In the genomic region with DNA sequence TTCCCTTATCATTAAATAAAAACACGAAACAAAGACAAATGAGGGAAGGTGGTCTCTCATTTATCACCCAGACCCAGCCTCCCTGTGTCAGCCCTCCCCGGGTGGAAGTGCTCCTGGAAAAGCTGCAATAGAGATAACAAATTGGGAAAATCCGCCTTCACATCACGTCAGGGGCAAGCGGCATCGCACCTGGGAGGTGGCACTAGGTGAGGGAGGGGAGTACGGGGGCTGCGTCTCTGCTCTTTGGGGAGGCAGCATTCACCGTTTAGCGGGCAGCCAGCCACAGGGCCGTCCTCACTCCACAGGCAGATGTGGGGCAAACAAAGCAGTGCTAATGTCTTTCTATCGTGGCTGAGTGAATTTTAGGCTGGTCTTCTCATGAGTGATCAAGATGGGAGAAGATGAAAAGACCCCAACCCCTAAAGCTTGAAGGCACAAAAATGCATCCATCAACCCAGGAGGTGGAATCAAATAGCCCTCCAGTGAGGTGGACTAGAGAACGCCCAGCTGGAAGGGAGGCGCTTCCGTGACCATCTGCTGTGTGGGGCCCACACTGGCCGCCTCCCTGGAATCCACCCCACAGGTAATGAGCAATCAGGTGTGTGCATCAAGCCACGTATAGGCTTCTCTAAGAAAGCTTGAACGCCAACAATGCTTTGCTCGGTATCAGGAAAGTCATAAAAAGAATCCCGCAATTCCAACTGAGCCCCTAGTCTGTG, we compare ENCODE assay signal across 19 cellular contexts.
DNase-seq lines count a peak whose midpoint lies in the region; ATAC-seq and TF ChIP-seq lines count a peak whose summit lies in the region.
"Had no signal": no experiment of that assay in that cellular context is flagged by ENCODE, and none has a peak within 500 bp of the region (broad histone marks: within the 10 kb centered on the region; RNA-seq: fewer than 3 reads in every experiment).

No MANE protein-coding gene starts in this region.

- H3K4me1 ChIP-seq in GM23338 (ENCODE audit: insufficient read depth) (no peaks in the 10 kb centered on the region), HEK293 (ENCODE audit: control insufficient read depth, insufficient read depth, low read length) (no peaks in the 10 kb centered on the region)
- H3K4me1 ChIP-seq: SJSA1 had no signal

- H3K36me3 ChIP-seq in GM23338 (ENCODE audit: insufficient read depth) = no peaks in the 10 kb centered on the region
- H3K36me3 ChIP-seq in HEK293 (ENCODE audit: control insufficient read depth in 2 of 2, insufficient read depth in 1 of 2, low read length in 2 of 2) = no peaks in the 10 kb centered on the region
- H3K36me3 ChIP-seq: SJSA1 had no signal

- H3K9me3 ChIP-seq in HEK293 (ENCODE audit: control insufficient read depth, insufficient read depth, low read depth, low read length) = no peaks in the 10 kb centered on the region

- H3K79me2 ChIP-seq in GM23338 (replicated peaks; ENCODE audit: insufficient read depth) = no peaks in the 10 kb centered on the region

- H3K27me3 ChIP-seq in GM23338 (ENCODE audit: insufficient read depth) = no peaks in the 10 kb centered on the region
- H3K27me3 ChIP-seq: SJSA1 had no signal

- DNase-seq in GM23338 (ENCODE audit: low spot score) = no peak
- DNase-seq in islet precursor cell = peak; percentile 30
- DNase-seq in posterior cingulate gyrus = peak in 6 of 10 donors; percentile 2 to 69 (median 32)
- no peak for DNase-seq in HCEC 1CT
- DNase-seq in HFFc6 = no peak
- DNase-seq in hippocampal formation (lab: John Stamatoyannopoulos, UW) = no peak
- DNase-seq: ACHN, AML-193, GF-D8, NCI-H187, NCI-H2171, NCI-H446, RPMI8226 had no signal

- no peaks in the 10 kb centered on the region for H3K9me2 ChIP-seq in GM23338 (ENCODE audit: insufficient read depth)

- CTCF ChIA-PET in HEK293 (lab: Yijun Ruan, JAX) = no interaction called here

- peaks cover 21% of the 10 kb centered on the region for H3K4me1 Mint-ChIP-seq in GM23338
- H3K4me1 Mint-ChIP-seq in HFFc6 (ENCODE audit: low read depth) = no peaks in the 10 kb centered on the region
- H3K4me1 Mint-ChIP-seq: CD14-positive monocyte had no signal

- H3K27me3 Mint-ChIP-seq in GM23338 (ENCODE audit: insufficient read depth, low read depth, poor library complexity) (peaks cover 14% of the 10 kb centered on the region), HFFc6 (ENCODE audit: insufficient read depth) (no peaks in the 10 kb centered on the region; the same call in 1 of the 2 replicates)

- intact Hi-C loops in posterior cingulate gyrus (cut with DNase I) = no loop called here

- H3F3A ChIP-seq in GM23338 (replicated peaks; ENCODE audit: low read depth) = no peaks in the 10 kb centered on the region

- POLR2A ChIA-PET in HEK293 (lab: Yijun Ruan, JAX) = no interaction called here

- ATAC-seq in GM23338 (peak; percentile 13; the same call in 2 of the 3 replicates), GM21825 (IDR thresholded peaks at IDR 0.05; ENCODE audit: unreplicated experiment) (no peak)
- ATAC-seq: HCT116, K562 had no signal

- H3K27ac Mint-ChIP-seq in GM23338 (no peak overlapping the region), HFFc6 (no peak overlapping the region)
- H3K27ac Mint-ChIP-seq: CD14-positive monocyte had no signal

- H3K36me3 Mint-ChIP-seq in GM23338 (ENCODE audit: low read depth) (no peaks in the 10 kb centered on the region), HFFc6 (ENCODE audit: low read depth) (no peaks in the 10 kb centered on the region; the same call in none of the 2 replicates)
- H3K36me3 Mint-ChIP-seq: CD14-positive monocyte had no signal

- H4K20me1 ChIP-seq in GM23338 (replicated peaks; ENCODE audit: insufficient read depth) = no peaks in the 10 kb centered on the region

- 0 out of 3 replicates have a peak overlapping the region, but pooled peaks have one; percentile 15 for H3K4me3 Mint-ChIP-seq in GM23338
- no peak overlapping the region for H3K4me3 Mint-ChIP-seq in HFFc6
- H3K4me3 Mint-ChIP-seq: CD14-positive monocyte had no signal

- H2AFZ ChIP-seq in GM23338 = no peak overlapping the region

- no peak overlapping the region for H3K4me2 ChIP-seq in GM23338

- no peak overlapping the region for H3K27ac ChIP-seq in GM23338 (ENCODE audit: low read depth)
- H3K27ac ChIP-seq in HEK293 (ENCODE audit: extremely low read depth, low read depth, low read length) = no peak overlapping the region
- H3K27ac ChIP-seq: SJSA1 had no signal

- TF ChIP-seq CTCF in GM23338 (conservative IDR thresholded peaks at IDR 0.05; ENCODE audit: low read depth in 2 of 2) (no peak), HEK293 (tag by site-specific recombination; IDR thresholded peaks at IDR 0.05) (no peak), HFFc6 (IDR thresholded peaks at IDR 0.05) (no peak)

- H3K4me3 ChIP-seq in GM23338 (no peak overlapping the region), HEK293 (ENCODE audit: low read depth, low read length) (no peak overlapping the region)
- H3K4me3 ChIP-seq: K562, SJSA1 had no signal

- H3K9me3 Mint-ChIP-seq in GM23338 (no peaks in the 10 kb centered on the region), HFFc6 (peaks cover 77% of the 10 kb centered on the region)

TF ChIP-seq in GM23338, 12 proteins besides CTCF, POLR2A, EP300 and RAD21 (continues in another document):
- no peak for TF ChIP-seq POLR2AphosphoS5 (IDR thresholded peaks at IDR 0.05; ENCODE audit: low read depth)
- TF ChIP-seq ZNF114 (CRISPR knock-in tag; IDR thresholded peaks at IDR 0.05) = no peak

TF ChIP-seq in HEK293, 187 proteins besides CTCF, POLR2A, EP300 and RAD21:
- TF ChIP-seq ZNF623 (tag by site-specific recombination; IDR thresholded peaks at IDR 0.05) (no peak), ZNF341 (tag by site-specific recombination; IDR thresholded peaks at IDR 0.05; ENCODE audit: low read depth) (peak; percentile 5; the same call in 1 of the 2 replicates), KLF8 (tag by site-specific recombination; IDR thresholded peaks at IDR 0.05) (no peak)

Comparison
In these comparisons a context has a peak if more than half of its experiments do, and no peak if none do; other contexts are left out.
1. DNase-seq: peak in islet precursor cell (single experiment) and posterior cingulate gyrus (6 of 10); none in GM23338 (single experiment), HCEC 1CT (single experiment), HFFc6 (single experiment) and hippocampal formation (0 of 2).